Comparison of ENCODE assay signal across 23 cellular contexts in the genomic region with DNA sequence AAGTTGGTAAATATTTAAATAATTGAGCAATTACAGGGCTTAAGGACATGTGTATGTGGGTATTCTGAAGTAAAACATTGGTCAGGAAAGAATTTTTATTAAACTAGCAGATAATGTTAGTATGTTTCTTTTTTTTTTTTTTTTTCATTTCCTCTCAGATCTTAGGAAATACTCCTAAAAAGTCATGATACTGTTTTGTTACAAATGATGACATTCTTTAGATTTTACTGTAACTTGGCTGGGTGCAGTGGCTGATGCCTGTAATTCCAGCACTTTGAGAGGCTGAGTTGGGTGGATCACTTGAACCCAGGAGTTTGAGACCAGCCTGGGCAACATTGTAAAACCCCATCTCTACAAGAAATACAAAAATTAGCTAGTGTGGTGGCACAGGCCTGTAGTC.
"Had no signal": no experiment of that assay in that cellular context is flagged by ENCODE, and none has a peak within 500 bp of the region (broad histone marks: within the 10 kb centered on the region; RNA-seq: fewer than 3 reads in every experiment).

No MANE protein-coding gene starts in this region.

- ATAC-seq: foreskin keratinocyte; heart right ventricle; left lobe of liver; naive thymus-derived CD8-positive, alpha-beta T cell; psoas muscle; sciatic nerve; stimulated activated naive B cell treated with anti-CD40 and anti-IgM and Interleukin-4, amounts not matched to agents 10 μg/mL and 1 μg/mL and 100 μg/mL, for 72 hours; stimulated activated naive CD8-positive, alpha-beta T cell treated with anti-CD3 and anti-CD28 coated beads, Interleukin-15, amount 100 ng/mL, for 72 hours; upper lobe of right lung had no signal

- H3K4me1 ChIP-seq: esophagus squamous epithelium, heart right ventricle, psoas muscle, testis, tibial nerve, upper lobe of right lung, vagina had no signal

- H3K27me3 ChIP-seq: esophagus squamous epithelium, foreskin keratinocyte, heart right ventricle, neutrophil, spleen, testis, tibial nerve, upper lobe of right lung, vagina had no signal

- H3K4me3 ChIP-seq: esophagus squamous epithelium, heart right ventricle, psoas muscle, spleen, testis, tibial nerve, upper lobe of right lung, vagina had no signal

- H3K4me1 Mint-ChIP-seq: naive thymus-derived CD8-positive, alpha-beta T cell; stimulated activated naive B cell treated with anti-CD40 and anti-IgM and Interleukin-4, amounts not matched to agents 10 μg/mL and 1 μg/mL and 100 μg/mL, for 72 hours; stimulated activated naive CD8-positive, alpha-beta T cell treated with anti-CD3 and anti-CD28 coated beads, Interleukin-15, amount 100 ng/mL, for 72 hours had no signal

- DNase-seq: dermis blood vessel endothelial cell; esophagus squamous epithelium; foreskin keratinocyte; heart right ventricle; hypothalamus; islet precursor cell; mammary epithelial cell; naive thymus-derived CD8-positive, alpha-beta T cell; psoas muscle; retina; spleen; stimulated activated CD4-positive, alpha-beta T cell treated with anti-CD3 and anti-CD28 coated beads, Interleukin-15, amount 100 ng/mL, for 24 hours; stimulated activated CD4-positive, alpha-beta T cell treated with anti-CD3 and anti-CD28 coated beads, Interleukin-1b, Interleukin-23, amount 100 ng/mL, for 48 hours; stimulated activated CD4-positive, alpha-beta T cell treated with anti-CD3 and anti-CD28 coated beads, Interleukin-4, amount 100 ng/mL, for 4 hours; stimulated activated naive B cell treated with anti-CD40 and anti-IgM and Interleukin-4, amounts not matched to agents 10 μg/mL and 1 μg/mL and 100 μg/mL, for 72 hours; stimulated activated naive CD8-positive, alpha-beta T cell treated with anti-CD3 and anti-CD28 coated beads, Interleukin-15, amount 100 ng/mL, for 72 hours; testis; upper lobe of right lung had no signal

- H3K4me3 Mint-ChIP-seq: naive thymus-derived CD8-positive, alpha-beta T cell; stimulated activated naive B cell treated with anti-CD40 and anti-IgM and Interleukin-4, amounts not matched to agents 10 μg/mL and 1 μg/mL and 100 μg/mL, for 72 hours; stimulated activated naive CD8-positive, alpha-beta T cell treated with anti-CD3 and anti-CD28 coated beads, Interleukin-15, amount 100 ng/mL, for 72 hours had no signal

- H3K9me3 Mint-ChIP-seq: naive thymus-derived CD8-positive, alpha-beta T cell; stimulated activated naive B cell treated with anti-CD40 and anti-IgM and Interleukin-4, amounts not matched to agents 10 μg/mL and 1 μg/mL and 100 μg/mL, for 72 hours; stimulated activated naive CD8-positive, alpha-beta T cell treated with anti-CD3 and anti-CD28 coated beads, Interleukin-15, amount 100 ng/mL, for 72 hours had no signal

- H3K9me3 ChIP-seq: esophagus squamous epithelium, heart right ventricle, neutrophil, psoas muscle, spleen, testis, tibial nerve, upper lobe of right lung, vagina had no signal

- H3K27me3 Mint-ChIP-seq: naive thymus-derived CD8-positive, alpha-beta T cell; stimulated activated naive B cell treated with anti-CD40 and anti-IgM and Interleukin-4, amounts not matched to agents 10 μg/mL and 1 μg/mL and 100 μg/mL, for 72 hours; stimulated activated naive CD8-positive, alpha-beta T cell treated with anti-CD3 and anti-CD28 coated beads, Interleukin-15, amount 100 ng/mL, for 72 hours had no signal
